1 cellular context compared by ENCODE assay signal in the genomic region with DNA sequence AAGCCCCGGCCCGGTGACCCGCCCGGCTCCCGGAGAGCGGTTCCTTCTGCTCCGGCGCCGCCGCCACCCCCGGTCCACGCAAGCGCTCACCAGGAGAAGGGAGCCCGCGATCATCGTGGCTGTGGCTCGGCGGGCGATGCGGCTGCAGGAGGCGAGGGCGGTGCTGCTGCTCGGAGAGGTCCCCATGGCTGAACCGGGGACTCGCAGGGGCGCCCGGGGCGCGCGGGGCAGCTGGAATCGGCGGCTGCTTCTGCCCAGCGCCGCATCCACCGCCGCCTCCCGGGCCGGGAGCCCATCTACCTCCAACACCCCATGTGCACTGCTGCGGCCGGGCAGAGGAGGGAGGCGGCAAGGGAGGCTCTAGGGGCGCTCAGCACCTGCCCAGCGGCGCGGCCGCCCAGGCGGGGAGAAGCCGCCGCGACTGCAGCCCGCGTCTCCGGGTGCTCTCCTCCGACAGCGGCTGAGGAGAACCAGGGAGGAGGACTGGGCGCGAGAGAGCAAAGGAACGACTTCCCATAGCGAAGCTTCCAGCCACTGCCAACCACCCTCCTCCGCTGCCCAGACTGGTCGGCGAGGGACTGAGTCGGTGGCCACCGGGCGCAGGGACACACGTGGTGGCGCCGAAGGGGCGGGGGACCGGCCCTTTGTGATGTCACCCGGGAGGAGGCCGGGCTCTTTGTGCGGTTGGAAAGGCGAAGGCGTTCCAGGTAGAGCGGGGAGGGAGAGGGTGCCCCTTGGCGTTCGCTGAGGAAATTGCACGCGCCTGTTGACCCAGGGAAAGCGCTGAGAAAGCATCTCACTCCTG.
A peak's percentile ranks its signal among the peaks of the same experiment; 100 is the strongest.
TF ChIP-seq lines count a peak whose summit lies in the region.

A gene with protein sequence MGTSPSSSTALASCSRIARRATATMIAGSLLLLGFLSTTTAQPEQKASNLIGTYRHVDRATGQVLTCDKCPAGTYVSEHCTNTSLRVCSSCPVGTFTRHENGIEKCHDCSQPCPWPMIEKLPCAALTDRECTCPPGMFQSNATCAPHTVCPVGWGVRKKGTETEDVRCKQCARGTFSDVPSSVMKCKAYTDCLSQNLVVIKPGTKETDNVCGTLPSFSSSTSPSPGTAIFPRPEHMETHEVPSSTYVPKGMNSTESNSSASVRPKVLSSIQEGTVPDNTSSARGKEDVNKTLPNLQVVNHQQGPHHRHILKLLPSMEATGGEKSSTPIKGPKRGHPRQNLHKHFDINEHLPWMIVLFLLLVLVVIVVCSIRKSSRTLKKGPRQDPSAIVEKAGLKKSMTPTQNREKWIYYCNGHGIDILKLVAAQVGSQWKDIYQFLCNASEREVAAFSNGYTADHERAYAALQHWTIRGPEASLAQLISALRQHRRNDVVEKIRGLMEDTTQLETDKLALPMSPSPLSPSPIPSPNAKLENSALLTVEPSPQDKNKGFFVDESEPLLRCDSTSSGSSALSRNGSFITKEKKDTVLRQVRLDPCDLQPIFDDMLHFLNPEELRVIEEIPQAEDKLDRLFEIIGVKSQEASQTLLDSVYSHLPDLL (minus strand): TSS at position 580 of the 805 bp plus-strand sequence. CDS start 394 bp downstream, at position 186.

TF ChIP-seq in HepG2, 621 proteins besides CTCF, POLR2A, EP300 and RAD21 (continued from another document and continues in another):
- TF ChIP-seq, protein P1, sequence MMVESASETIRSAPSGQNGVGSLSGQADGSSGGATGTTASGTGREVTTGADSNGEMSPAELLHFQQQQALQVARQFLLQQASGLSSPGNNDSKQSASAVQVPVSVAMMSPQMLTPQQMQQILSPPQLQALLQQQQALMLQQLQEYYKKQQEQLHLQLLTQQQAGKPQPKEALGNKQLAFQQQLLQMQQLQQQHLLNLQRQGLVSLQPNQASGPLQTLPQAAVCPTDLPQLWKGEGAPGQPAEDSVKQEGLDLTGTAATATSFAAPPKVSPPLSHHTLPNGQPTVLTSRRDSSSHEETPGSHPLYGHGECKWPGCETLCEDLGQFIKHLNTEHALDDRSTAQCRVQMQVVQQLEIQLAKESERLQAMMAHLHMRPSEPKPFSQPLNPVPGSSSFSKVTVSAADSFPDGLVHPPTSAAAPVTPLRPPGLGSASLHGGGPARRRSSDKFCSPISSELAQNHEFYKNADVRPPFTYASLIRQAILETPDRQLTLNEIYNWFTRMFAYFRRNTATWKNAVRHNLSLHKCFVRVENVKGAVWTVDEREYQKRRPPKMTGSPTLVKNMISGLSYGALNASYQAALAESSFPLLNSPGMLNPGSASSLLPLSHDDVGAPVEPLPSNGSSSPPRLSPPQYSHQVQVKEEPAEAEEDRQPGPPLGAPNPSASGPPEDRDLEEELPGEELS (CRISPR knock-in tag; IDR thresholded peaks at IDR 0.05) = peak; percentile 85
- TF ChIP-seq HOXA7 (CRISPR knock-in tag; IDR thresholded peaks at IDR 0.05) (peak; percentile 93), ZMYM3 (CRISPR knock-in tag; IDR thresholded peaks at IDR 0.05) (peak; percentile 77; the same call in 1 of the 2 replicates), ZNF326 (CRISPR knock-in tag; IDR thresholded peaks at IDR 0.05; ENCODE audit: borderline replicate concordance) (no peak), ZNF790 (CRISPR knock-in tag; IDR thresholded peaks at IDR 0.05; ENCODE audit: borderline replicate concordance) (peak; percentile 48; the same call in 1 of the 2 replicates), ZNF460 (CRISPR knock-in tag; IDR thresholded peaks at IDR 0.05; ENCODE audit: borderline replicate concordance) (no peak), GTF2F1 (IDR thresholded peaks at IDR 0.05; ENCODE audit: low read length) (0 out of 2 replicates have a peak, but pooled peaks have one; percentile 72), MAFK (conservative IDR thresholded peaks at IDR 0.05 in 1 of 2, IDR thresholded peaks at IDR 0.05 in 1 of 2; ENCODE audit: low read length in 2 of 2) (peak; percentile 14 to 53; a peak in 1 of 4 replicates), ZNF367 (CRISPR knock-in tag; IDR thresholded peaks at IDR 0.05; ENCODE audit: borderline replicate concordance) (no peak; the same call in 1 of the 2 replicates), NR2F2 (IDR thresholded peaks at IDR 0.05; ENCODE audit: borderline replicate concordance, low read depth) (0 out of 2 replicates have a peak, but pooled peaks have one; percentile 5), ZNF772 (CRISPR knock-in tag; IDR thresholded peaks at IDR 0.05) (peak; percentile 95; the same call in 1 of the 2 replicates), ZNF652 (CRISPR knock-in tag; IDR thresholded peaks at IDR 0.05; ENCODE audit: borderline replicate concordance, low read depth) (no peak), ZNF607 (CRISPR knock-in tag; IDR thresholded peaks at IDR 0.05; ENCODE audit: borderline replicate concordance) (peak; percentile 58; the same call in 1 of the 2 replicates), PHF20 (CRISPR knock-in tag; IDR thresholded peaks at IDR 0.05) (no peak; the same call in 1 of the 2 replicates), ZC3H13 (CRISPR knock-in tag; IDR thresholded peaks at IDR 0.05) (peak; percentile 95; the same call in 1 of the 2 replicates), RFXAP (CRISPR knock-in tag; IDR thresholded peaks at IDR 0.05; ENCODE audit: borderline replicate concordance) (peak; percentile 72), SAFB2 (CRISPR knock-in tag; IDR thresholded peaks at IDR 0.05; ENCODE audit: borderline replicate concordance, low read depth) (peak; percentile 64), TARDBP (CRISPR knock-in tag; IDR thresholded peaks at IDR 0.05) (peak; percentile 87), PTBP1 (IDR thresholded peaks at IDR 0.05; ENCODE audit: low read depth, low read length, poor library complexity, severe bottlenecking) (peak; percentile 98)
- TF ChIP-seq, protein P2, sequence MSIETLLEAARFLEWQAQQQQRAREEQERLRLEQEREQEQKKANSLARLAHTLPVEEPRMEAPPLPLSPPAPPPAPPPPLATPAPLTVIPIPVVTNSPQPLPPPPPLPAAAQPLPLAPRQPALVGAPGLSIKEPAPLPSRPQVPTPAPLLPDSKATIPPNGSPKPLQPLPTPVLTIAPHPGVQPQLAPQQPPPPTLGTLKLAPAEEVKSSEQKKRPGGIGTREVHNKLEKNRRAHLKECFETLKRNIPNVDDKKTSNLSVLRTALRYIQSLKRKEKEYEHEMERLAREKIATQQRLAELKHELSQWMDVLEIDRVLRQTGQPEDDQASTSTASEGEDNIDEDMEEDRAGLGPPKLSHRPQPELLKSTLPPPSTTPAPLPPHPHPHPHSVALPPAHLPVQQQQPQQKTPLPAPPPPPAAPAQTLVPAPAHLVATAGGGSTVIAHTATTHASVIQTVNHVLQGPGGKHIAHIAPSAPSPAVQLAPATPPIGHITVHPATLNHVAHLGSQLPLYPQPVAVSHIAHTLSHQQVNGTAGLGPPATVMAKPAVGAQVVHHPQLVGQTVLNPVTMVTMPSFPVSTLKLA (IDR thresholded peaks at IDR 0.05) = peak; percentile 90
- TF ChIP-seq, protein P3, sequence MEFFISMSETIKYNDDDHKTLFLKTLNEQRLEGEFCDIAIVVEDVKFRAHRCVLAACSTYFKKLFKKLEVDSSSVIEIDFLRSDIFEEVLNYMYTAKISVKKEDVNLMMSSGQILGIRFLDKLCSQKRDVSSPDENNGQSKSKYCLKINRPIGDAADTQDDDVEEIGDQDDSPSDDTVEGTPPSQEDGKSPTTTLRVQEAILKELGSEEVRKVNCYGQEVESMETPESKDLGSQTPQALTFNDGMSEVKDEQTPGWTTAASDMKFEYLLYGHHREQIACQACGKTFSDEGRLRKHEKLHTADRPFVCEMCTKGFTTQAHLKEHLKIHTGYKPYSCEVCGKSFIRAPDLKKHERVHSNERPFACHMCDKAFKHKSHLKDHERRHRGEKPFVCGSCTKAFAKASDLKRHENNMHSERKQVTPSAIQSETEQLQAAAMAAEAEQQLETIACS (CRISPR knock-in tag; IDR thresholded peaks at IDR 0.05) = 0 out of 2 replicates have a peak, but pooled peaks have one; percentile 19
- TF ChIP-seq, protein P4, sequence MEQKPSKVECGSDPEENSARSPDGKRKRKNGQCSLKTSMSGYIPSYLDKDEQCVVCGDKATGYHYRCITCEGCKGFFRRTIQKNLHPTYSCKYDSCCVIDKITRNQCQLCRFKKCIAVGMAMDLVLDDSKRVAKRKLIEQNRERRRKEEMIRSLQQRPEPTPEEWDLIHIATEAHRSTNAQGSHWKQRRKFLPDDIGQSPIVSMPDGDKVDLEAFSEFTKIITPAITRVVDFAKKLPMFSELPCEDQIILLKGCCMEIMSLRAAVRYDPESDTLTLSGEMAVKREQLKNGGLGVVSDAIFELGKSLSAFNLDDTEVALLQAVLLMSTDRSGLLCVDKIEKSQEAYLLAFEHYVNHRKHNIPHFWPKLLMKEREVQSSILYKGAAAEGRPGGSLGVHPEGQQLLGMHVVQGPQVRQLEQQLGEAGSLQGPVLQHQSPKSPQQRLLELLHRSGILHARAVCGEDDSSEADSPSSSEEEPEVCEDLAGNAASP (CRISPR knock-in tag; IDR thresholded peaks at IDR 0.05; ENCODE audit: borderline replicate concordance) = peak; percentile 86; the same call in 1 of the 2 replicates
- TF ChIP-seq, protein P5, sequence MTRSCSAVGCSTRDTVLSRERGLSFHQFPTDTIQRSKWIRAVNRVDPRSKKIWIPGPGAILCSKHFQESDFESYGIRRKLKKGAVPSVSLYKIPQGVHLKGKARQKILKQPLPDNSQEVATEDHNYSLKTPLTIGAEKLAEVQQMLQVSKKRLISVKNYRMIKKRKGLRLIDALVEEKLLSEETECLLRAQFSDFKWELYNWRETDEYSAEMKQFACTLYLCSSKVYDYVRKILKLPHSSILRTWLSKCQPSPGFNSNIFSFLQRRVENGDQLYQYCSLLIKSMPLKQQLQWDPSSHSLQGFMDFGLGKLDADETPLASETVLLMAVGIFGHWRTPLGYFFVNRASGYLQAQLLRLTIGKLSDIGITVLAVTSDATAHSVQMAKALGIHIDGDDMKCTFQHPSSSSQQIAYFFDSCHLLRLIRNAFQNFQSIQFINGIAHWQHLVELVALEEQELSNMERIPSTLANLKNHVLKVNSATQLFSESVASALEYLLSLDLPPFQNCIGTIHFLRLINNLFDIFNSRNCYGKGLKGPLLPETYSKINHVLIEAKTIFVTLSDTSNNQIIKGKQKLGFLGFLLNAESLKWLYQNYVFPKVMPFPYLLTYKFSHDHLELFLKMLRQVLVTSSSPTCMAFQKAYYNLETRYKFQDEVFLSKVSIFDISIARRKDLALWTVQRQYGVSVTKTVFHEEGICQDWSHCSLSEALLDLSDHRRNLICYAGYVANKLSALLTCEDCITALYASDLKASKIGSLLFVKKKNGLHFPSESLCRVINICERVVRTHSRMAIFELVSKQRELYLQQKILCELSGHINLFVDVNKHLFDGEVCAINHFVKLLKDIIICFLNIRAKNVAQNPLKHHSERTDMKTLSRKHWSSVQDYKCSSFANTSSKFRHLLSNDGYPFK (CRISPR knock-in tag; IDR thresholded peaks at IDR 0.05; ENCODE audit: borderline replicate concordance) = peak; percentile 39; the same call in 1 of the 2 replicates
- TF ChIP-seq, protein P6, sequence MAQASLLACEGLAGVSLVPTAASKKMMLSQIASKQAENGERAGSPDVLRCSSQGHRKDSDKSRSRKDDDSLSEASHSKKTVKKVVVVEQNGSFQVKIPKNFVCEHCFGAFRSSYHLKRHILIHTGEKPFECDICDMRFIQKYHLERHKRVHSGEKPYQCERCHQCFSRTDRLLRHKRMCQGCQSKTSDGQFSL (CRISPR knock-in tag; IDR thresholded peaks at IDR 0.05) = peak; percentile 52; the same call in 1 of the 2 replicates
- TF ChIP-seq, protein P7, sequence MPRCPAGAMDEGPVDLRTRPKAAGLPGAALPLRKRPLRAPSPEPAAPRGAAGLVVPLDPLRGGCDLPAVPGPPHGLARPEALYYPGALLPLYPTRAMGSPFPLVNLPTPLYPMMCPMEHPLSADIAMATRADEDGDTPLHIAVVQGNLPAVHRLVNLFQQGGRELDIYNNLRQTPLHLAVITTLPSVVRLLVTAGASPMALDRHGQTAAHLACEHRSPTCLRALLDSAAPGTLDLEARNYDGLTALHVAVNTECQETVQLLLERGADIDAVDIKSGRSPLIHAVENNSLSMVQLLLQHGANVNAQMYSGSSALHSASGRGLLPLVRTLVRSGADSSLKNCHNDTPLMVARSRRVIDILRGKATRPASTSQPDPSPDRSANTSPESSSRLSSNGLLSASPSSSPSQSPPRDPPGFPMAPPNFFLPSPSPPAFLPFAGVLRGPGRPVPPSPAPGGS (CRISPR knock-in tag; IDR thresholded peaks at IDR 0.05) = peak; percentile 82; the same call in 1 of the 2 replicates
- TF ChIP-seq, protein P8, sequence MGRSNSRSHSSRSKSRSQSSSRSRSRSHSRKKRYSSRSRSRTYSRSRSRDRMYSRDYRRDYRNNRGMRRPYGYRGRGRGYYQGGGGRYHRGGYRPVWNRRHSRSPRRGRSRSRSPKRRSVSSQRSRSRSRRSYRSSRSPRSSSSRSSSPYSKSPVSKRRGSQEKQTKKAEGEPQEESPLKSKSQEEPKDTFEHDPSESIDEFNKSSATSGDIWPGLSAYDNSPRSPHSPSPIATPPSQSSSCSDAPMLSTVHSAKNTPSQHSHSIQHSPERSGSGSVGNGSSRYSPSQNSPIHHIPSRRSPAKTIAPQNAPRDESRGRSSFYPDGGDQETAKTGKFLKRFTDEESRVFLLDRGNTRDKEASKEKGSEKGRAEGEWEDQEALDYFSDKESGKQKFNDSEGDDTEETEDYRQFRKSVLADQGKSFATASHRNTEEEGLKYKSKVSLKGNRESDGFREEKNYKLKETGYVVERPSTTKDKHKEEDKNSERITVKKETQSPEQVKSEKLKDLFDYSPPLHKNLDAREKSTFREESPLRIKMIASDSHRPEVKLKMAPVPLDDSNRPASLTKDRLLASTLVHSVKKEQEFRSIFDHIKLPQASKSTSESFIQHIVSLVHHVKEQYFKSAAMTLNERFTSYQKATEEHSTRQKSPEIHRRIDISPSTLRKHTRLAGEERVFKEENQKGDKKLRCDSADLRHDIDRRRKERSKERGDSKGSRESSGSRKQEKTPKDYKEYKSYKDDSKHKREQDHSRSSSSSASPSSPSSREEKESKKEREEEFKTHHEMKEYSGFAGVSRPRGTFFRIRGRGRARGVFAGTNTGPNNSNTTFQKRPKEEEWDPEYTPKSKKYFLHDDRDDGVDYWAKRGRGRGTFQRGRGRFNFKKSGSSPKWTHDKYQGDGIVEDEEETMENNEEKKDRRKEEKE (IDR thresholded peaks at IDR 0.05) = no peak
